18 cellular contexts compared by ENCODE assay signal in the genomic region with DNA sequence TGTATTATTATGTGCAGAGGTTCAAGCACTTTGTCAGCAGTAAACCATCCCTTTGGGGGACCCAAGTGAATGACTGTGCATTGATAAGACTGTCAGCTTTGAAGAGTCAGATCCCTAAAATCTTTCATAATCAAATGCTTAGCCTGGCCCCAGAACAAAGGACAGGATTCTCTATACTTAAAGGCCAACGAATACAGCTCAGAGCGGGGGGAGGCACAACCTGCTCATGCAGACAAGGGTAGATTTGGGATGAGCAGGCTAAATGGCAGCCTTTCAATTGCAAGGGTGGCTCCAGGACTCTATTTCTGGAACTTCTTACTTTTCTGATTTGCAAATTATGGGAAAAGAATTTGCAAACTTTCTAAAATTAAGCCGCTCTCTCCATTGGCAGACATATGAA.
DNase-seq lines count a peak whose midpoint lies in the region; ATAC-seq and TF ChIP-seq lines count a peak whose summit lies in the region.
"Had no signal": no experiment of that assay in that cellular context is flagged by ENCODE, and none has a peak within 500 bp of the region (broad histone marks: within the 10 kb centered on the region; RNA-seq: fewer than 3 reads in every experiment).

No MANE protein-coding gene starts in this region.

- no peaks in the 10 kb centered on the region for H3K27me3 Mint-ChIP-seq in natural killer cell treated with Interleukin-12 subunit alpha and Interleukin-12 subunit beta and Interleukin-15 and Interleukin-18, amount 100 ng/mL, for 72 hours
- no peaks in the 10 kb centered on the region for H3K27me3 Mint-ChIP-seq in natural killer cell (ENCODE audit: low read depth in 2 of 2)
- H3K27me3 Mint-ChIP-seq in T-helper 17 cell: no peaks in the 10 kb centered on the region
- peaks cover 5% of the 10 kb centered on the region for H3K27me3 Mint-ChIP-seq in glutamatergic neuron (ENCODE audit: unreplicated experiment)
- H3K27me3 Mint-ChIP-seq: CD4-positive, CD25-positive, alpha-beta regulatory T cell had no signal

- peak overlapping the region; percentile 11 to 77 for H3K27ac Mint-ChIP-seq in natural killer cell treated with Interleukin-12 subunit alpha and Interleukin-12 subunit beta and Interleukin-15 and Interleukin-18, amount 100 ng/mL, for 72 hours
- no peak overlapping the region for H3K27ac Mint-ChIP-seq in natural killer cell
- H3K27ac Mint-ChIP-seq in T-helper 17 cell: peak overlapping the region; percentile 37
- H3K27ac Mint-ChIP-seq in glutamatergic neuron (ENCODE audit: unreplicated experiment): peak overlapping the region; percentile 33
- no peak overlapping the region for H3K27ac Mint-ChIP-seq in activated naive CD4-positive, alpha-beta T cell treated with anti-CD3 and anti-CD28 coated beads, Interleukin-2, amount 50 U/mL, for 72 hours
- H3K27ac Mint-ChIP-seq: CD4-positive, CD25-positive, alpha-beta regulatory T cell had no signal

- no peaks in the 10 kb centered on the region for H3K9me3 ChIP-seq in T-helper 17 cell (ENCODE audit: control insufficient read depth, low read length, poor library complexity, severe bottlenecking)

- TF ChIP-seq CTCF in natural killer cell (IDR thresholded peaks at IDR 0.05) (no peak), glutamatergic neuron (IDR thresholded peaks at IDR 0.05; ENCODE audit: partially characterized antibody, unreplicated experiment) (no peak)

- H3K36me3 Mint-ChIP-seq in natural killer cell treated with Interleukin-12 subunit alpha and Interleukin-12 subunit beta and Interleukin-15 and Interleukin-18, amount 100 ng/mL, for 72 hours: peaks cover 29% of the 10 kb centered on the region
- H3K36me3 Mint-ChIP-seq in natural killer cell: peaks cover 15% of the 10 kb centered on the region
- peaks cover 7% of the 10 kb centered on the region for H3K36me3 Mint-ChIP-seq in T-helper 17 cell (ENCODE audit: low read depth)
- H3K36me3 Mint-ChIP-seq in glutamatergic neuron (ENCODE audit: unreplicated experiment): no peaks in the 10 kb centered on the region
- peaks cover 22 to 52% of the 10 kb centered on the region in 2 donors for H3K36me3 Mint-ChIP-seq in activated naive CD4-positive, alpha-beta T cell treated with anti-CD3 and anti-CD28 coated beads, Interleukin-2, amount 50 U/mL, for 72 hours

- H3K4me3 Mint-ChIP-seq in natural killer cell treated with Interleukin-12 subunit alpha and Interleukin-12 subunit beta and Interleukin-15 and Interleukin-18, amount 100 ng/mL, for 72 hours: no peak overlapping the region
- H3K4me3 Mint-ChIP-seq in natural killer cell: no peak overlapping the region
- H3K4me3 Mint-ChIP-seq in T-helper 17 cell: no peak overlapping the region
- H3K4me3 Mint-ChIP-seq in glutamatergic neuron (ENCODE audit: unreplicated experiment): no peak overlapping the region
- H3K4me3 Mint-ChIP-seq: CD4-positive, CD25-positive, alpha-beta regulatory T cell had no signal

- H3K4me1 Mint-ChIP-seq in natural killer cell treated with Interleukin-12 subunit alpha and Interleukin-12 subunit beta and Interleukin-15 and Interleukin-18, amount 100 ng/mL, for 72 hours (ENCODE audit: low read depth in 2 of 2): peaks cover 0 to 4% of the 10 kb centered on the region in 2 donors
- H3K4me1 Mint-ChIP-seq in natural killer cell: no peaks in the 10 kb centered on the region
- peaks cover 3% of the 10 kb centered on the region for H3K4me1 Mint-ChIP-seq in T-helper 17 cell
- H3K4me1 Mint-ChIP-seq in glutamatergic neuron (ENCODE audit: low read depth, unreplicated experiment): peaks cover 32% of the 10 kb centered on the region

- peak overlapping the region; percentile 88 for H3K27ac ChIP-seq in temporal lobe (ENCODE audit: low read depth, low read length)
- H3K27ac ChIP-seq: PC-9 had no signal

- intact Hi-C loops in natural killer cell (cut with micrococcal nuclease): no loop called here

- no peak for DNase-seq in natural killer cell treated with Interleukin-12 subunit alpha and Interleukin-12 subunit beta and Interleukin-15 and Interleukin-18, amount 100 ng/mL, for 72 hours (ENCODE audit: low spot score)
- DNase-seq in natural killer cell: no peak
- DNase-seq in T-helper 17 cell: no peak
- no peak for DNase-seq in glutamatergic neuron
- no peak for DNase-seq in activated naive CD4-positive, alpha-beta T cell treated with anti-CD3 and anti-CD28 coated beads, Interleukin-2, amount 50 U/mL, for 72 hours (ENCODE audit: low spot score in 2 of 2)
- DNase-seq in NCI-H1105 (lab: John Stamatoyannopoulos, UW): no peak
- no peak for DNase-seq in NCI-H187 (lab: John Stamatoyannopoulos, UW)
- DNase-seq: AML-193; CD4-positive, CD25-positive, alpha-beta regulatory T cell; DMS53; GOT3; NCI-H1048; NCI-H748 treated with DMSO at 0.1 percent for 48 hours; PC-9 had no signal

- no peaks in the 10 kb centered on the region for H3K9me3 Mint-ChIP-seq in natural killer cell treated with Interleukin-12 subunit alpha and Interleukin-12 subunit beta and Interleukin-15 and Interleukin-18, amount 100 ng/mL, for 72 hours
- H3K9me3 Mint-ChIP-seq in natural killer cell (no peaks in the 10 kb centered on the region), glutamatergic neuron (ENCODE audit: unreplicated experiment) (peaks cover 10% of the 10 kb centered on the region)
- H3K9me3 Mint-ChIP-seq in activated naive CD4-positive, alpha-beta T cell treated with anti-CD3 and anti-CD28 coated beads, Interleukin-2, amount 50 U/mL, for 72 hours: no peaks in the 10 kb centered on the region
- H3K9me3 Mint-ChIP-seq: CD4-positive, CD25-positive, alpha-beta regulatory T cell had no signal

- ATAC-seq in natural killer cell treated with Interleukin-12 subunit alpha and Interleukin-12 subunit beta and Interleukin-15 and Interleukin-18, amount 100 ng/mL, for 72 hours: no peak
- ATAC-seq in natural killer cell (no peak), T-helper 17 cell (no peak)
- ATAC-seq in activated naive CD4-positive, alpha-beta T cell treated with anti-CD3 and anti-CD28 coated beads, Interleukin-2, amount 50 U/mL, for 72 hours: no peak
- ATAC-seq: GM12878, K562, SK-N-SH treated with all-trans-retinoic acid at 6 μM for 48 hours had no signal

Comparison
In these comparisons a context has a peak if more than half of its experiments do, and no peak if none do; other contexts are left out.
1. H3K27ac Mint-ChIP-seq: peak in natural killer cell treated with Interleukin-12 subunit alpha and Interleukin-12 subunit beta and Interleukin-15 and Interleukin-18, amount 100 ng/mL, for 72 hours (2 of 2), T-helper 17 cell (single experiment) and glutamatergic neuron (single experiment); none in natural killer cell (0 of 2) and activated naive CD4-positive, alpha-beta T cell treated with anti-CD3 and anti-CD28 coated beads, Interleukin-2, amount 50 U/mL, for 72 hours (0 of 2).